20 cellular contexts compared by ENCODE assay signal in genomic region chr1:212738330-212738729, GRCh38. TPM values are rescaled to one million over a fixed set of nuclear protein-coding genes. Genes with fewer than 3 reads are reported as not detected.
A peak's percentile ranks its signal among the peaks of the same experiment; 100 is the strongest.
DNase-seq lines count a peak whose midpoint lies in the region; ATAC-seq and TF ChIP-seq lines count a peak whose summit lies in the region.
"Had no signal": no experiment of that assay in that cellular context is flagged by ENCODE, and none has a peak within 500 bp of the region (broad histone marks: within the 10 kb centered on the region; RNA-seq: fewer than 3 reads in every experiment).

No MANE protein-coding gene starts in this region.

- no peaks in the 10 kb centered on the region for H3K9me2 ChIP-seq in MM.1S (replicated peaks; ENCODE audit: insufficient read depth, low read length)

- no peaks in the 10 kb centered on the region for H3K27me3 ChIP-seq in MM.1S (replicated peaks; ENCODE audit: insufficient read depth, low read length)
- H3K27me3 ChIP-seq: cardiac muscle cell had no signal

- H3K4me3 ChIP-seq in choroid plexus epithelial cell (ENCODE audit: low read depth, low read length) (no peak overlapping the region), MM.1S (ENCODE audit: low read length) (no peak overlapping the region)
- H3K4me3 ChIP-seq: cardiac muscle cell had no signal

- H3K4me2 ChIP-seq in MM.1S (ENCODE audit: low read depth, low read length): no peak overlapping the region

- no peaks in the 10 kb centered on the region for H3K9me3 ChIP-seq in MM.1S (replicated peaks; ENCODE audit: insufficient read depth, low read length)

- H3F3A ChIP-seq in MM.1S (ENCODE audit: insufficient read depth, low read length): no peaks in the 10 kb centered on the region

- H2AFZ ChIP-seq in MM.1S (ENCODE audit: low read length): no peak overlapping the region

- H3K27ac ChIP-seq in MM.1S (ENCODE audit: low read length): no peak overlapping the region
- H3K27ac ChIP-seq: C4-2B, cardiac muscle cell had no signal

- TF ChIP-seq CTCF in activated CD8-positive, alpha-beta T cell treated with anti-CD3 and anti-CD28 coated beads for 36 hours (IDR thresholded peaks at IDR 0.05): no peak
- no peak for TF ChIP-seq CTCF in choroid plexus epithelial cell (conservative IDR thresholded peaks at IDR 0.05; ENCODE audit: low read depth, low read length)
- no peak for TF ChIP-seq CTCF in MM.1S (IDR thresholded peaks at IDR 0.05; ENCODE audit: low read length)

- no peaks in the 10 kb centered on the region for H3K36me3 ChIP-seq in MM.1S (replicated peaks; ENCODE audit: insufficient read depth, low read length)
- H3K36me3 ChIP-seq: cardiac muscle cell had no signal

- H3K27ac Mint-ChIP-seq in activated CD8-positive, alpha-beta memory T cell treated with anti-CD3 and anti-CD28 coated beads, Interleukin-2, amount 10 ng/mL, durations not matched to agents 7 days and 5 days: peak overlapping the region; percentile 97
- peak overlapping the region; percentile 76 for H3K27ac Mint-ChIP-seq in activated CD8-positive, alpha-beta T cell treated with anti-CD3 and anti-CD28 coated beads for 36 hours
- H3K27ac Mint-ChIP-seq in stimulated activated naive B cell treated with anti-CD40 and anti-IgM and Interleukin-4, amounts not matched to agents 10 μg/mL and 1 μg/mL and 100 μg/mL, for 72 hours: peak overlapping the region; percentile 77
- H3K27ac Mint-ChIP-seq: activated B cell treated with CpG ODN at 0.5 μM for 24 hours had no signal

- peak; percentile 83 for ATAC-seq in activated CD8-positive, alpha-beta memory T cell treated with anti-CD3 and anti-CD28 coated beads, Interleukin-2, amount 10 ng/mL, durations not matched to agents 7 days and 5 days
- peak; percentile 69 for ATAC-seq in activated CD8-positive, alpha-beta T cell treated with anti-CD3 and anti-CD28 coated beads for 36 hours
- ATAC-seq in stimulated activated naive B cell treated with anti-CD40 and anti-IgM and Interleukin-4, amounts not matched to agents 10 μg/mL and 1 μg/mL and 100 μg/mL, for 72 hours (replicated peaks): no peak
- no peak for ATAC-seq in GM21526 (IDR thresholded peaks at IDR 0.05; ENCODE audit: low FRiP score, unreplicated experiment)
- no peak for ATAC-seq in GM21576 (IDR thresholded peaks at IDR 0.05; ENCODE audit: unreplicated experiment)
- ATAC-seq: left lobe of liver had no signal

- POLR2A ChIA-PET in activated CD8-positive, alpha-beta T cell treated with anti-CD3 and anti-CD28 coated beads for 36 hours (lab: Charles Lee): interaction anchor here (1.5 kb wide), 1 partner anchor 37 kb away, joined by 4 read pairs; no protein-coding TSS in a partner anchor

- H3K9me3 Mint-ChIP-seq in activated CD8-positive, alpha-beta memory T cell treated with anti-CD3 and anti-CD28 coated beads, Interleukin-2, amount 10 ng/mL, durations not matched to agents 7 days and 5 days (ENCODE audit: low read depth): peaks cover 2% of the 10 kb centered on the region
- H3K9me3 Mint-ChIP-seq in activated CD8-positive, alpha-beta T cell treated with anti-CD3 and anti-CD28 coated beads for 36 hours: peaks cover 9% of the 10 kb centered on the region
- H3K9me3 Mint-ChIP-seq in stimulated activated naive B cell treated with anti-CD40 and anti-IgM and Interleukin-4, amounts not matched to agents 10 μg/mL and 1 μg/mL and 100 μg/mL, for 72 hours: peaks cover 0 to 1% of the 10 kb centered on the region in 2 donors
- H3K9me3 Mint-ChIP-seq: activated B cell treated with CpG ODN at 0.5 μM for 24 hours had no signal

- H3K27me3 Mint-ChIP-seq in activated CD8-positive, alpha-beta memory T cell treated with anti-CD3 and anti-CD28 coated beads, Interleukin-2, amount 10 ng/mL, durations not matched to agents 7 days and 5 days: no peaks in the 10 kb centered on the region
- H3K27me3 Mint-ChIP-seq in activated CD8-positive, alpha-beta T cell treated with anti-CD3 and anti-CD28 coated beads for 36 hours: no peaks in the 10 kb centered on the region
- H3K27me3 Mint-ChIP-seq in stimulated activated naive B cell treated with anti-CD40 and anti-IgM and Interleukin-4, amounts not matched to agents 10 μg/mL and 1 μg/mL and 100 μg/mL, for 72 hours: no peaks in the 10 kb centered on the region
- H3K27me3 Mint-ChIP-seq: activated B cell treated with CpG ODN at 0.5 μM for 24 hours had no signal

- peaks cover 47% of the 10 kb centered on the region for H3K36me3 Mint-ChIP-seq in activated CD8-positive, alpha-beta memory T cell treated with anti-CD3 and anti-CD28 coated beads, Interleukin-2, amount 10 ng/mL, durations not matched to agents 7 days and 5 days
- H3K36me3 Mint-ChIP-seq in activated CD8-positive, alpha-beta T cell treated with anti-CD3 and anti-CD28 coated beads for 36 hours (ENCODE audit: low read depth): peaks cover 22% of the 10 kb centered on the region
- peaks cover 23 to 29% of the 10 kb centered on the region in 2 donors for H3K36me3 Mint-ChIP-seq in stimulated activated naive B cell treated with anti-CD40 and anti-IgM and Interleukin-4, amounts not matched to agents 10 μg/mL and 1 μg/mL and 100 μg/mL, for 72 hours

- H3K4me1 ChIP-seq in MM.1S (ENCODE audit: low read length): no peaks in the 10 kb centered on the region

- H3K4me1 Mint-ChIP-seq in activated CD8-positive, alpha-beta memory T cell treated with anti-CD3 and anti-CD28 coated beads, Interleukin-2, amount 10 ng/mL, durations not matched to agents 7 days and 5 days: peaks cover 42% of the 10 kb centered on the region
- H3K4me1 Mint-ChIP-seq in activated CD8-positive, alpha-beta T cell treated with anti-CD3 and anti-CD28 coated beads for 36 hours (ENCODE audit: low read depth): peaks cover 25% of the 10 kb centered on the region
- H3K4me1 Mint-ChIP-seq in stimulated activated naive B cell treated with anti-CD40 and anti-IgM and Interleukin-4, amounts not matched to agents 10 μg/mL and 1 μg/mL and 100 μg/mL, for 72 hours: peaks cover 4% of the 10 kb centered on the region in 2 donors
- H3K4me1 Mint-ChIP-seq: activated B cell treated with CpG ODN at 0.5 μM for 24 hours had no signal

- CTCF ChIA-PET in activated CD8-positive, alpha-beta memory T cell treated with anti-CD3 and anti-CD28 coated beads, Interleukin-2, amount 10 ng/mL, durations not matched to agents 7 days and 5 days (lab: Charles Lee): interaction anchor here (1.1 to 6.4 kb wide), 7 partner anchors 9 to 284 kb away, joined by 3 to 60 read pairs (median 8); partner anchors contain the start of gene BATF3
- CTCF ChIA-PET in activated CD8-positive, alpha-beta T cell treated with anti-CD3 and anti-CD28 coated beads for 36 hours (lab: Charles Lee): interaction anchor here (1.5 to 5.9 kb wide), 4 partner anchors 12 to 262 kb away, joined by 3 to 48 read pairs (median 10); no protein-coding TSS in a partner anchor

- 0 out of 2 replicates have a peak, but pooled peaks cover 3% of the 10 kb centered on the region for H3K79me2 ChIP-seq in MM.1S (ENCODE audit: low read length)

- H3K9ac ChIP-seq in MM.1S (ENCODE audit: low read length): no peak overlapping the region

- no peak for DNase-seq in activated CD8-positive, alpha-beta memory T cell treated with anti-CD3 and anti-CD28 coated beads, Interleukin-2, amount 10 ng/mL, durations not matched to agents 7 days and 5 days
- DNase-seq in activated CD8-positive, alpha-beta memory T cell treated with anti-CD3 and anti-CD28 coated beads, Interleukin-2, amount 50 U/mL, for 4 hours: no peak
- DNase-seq in activated CD8-positive, alpha-beta T cell treated with anti-CD3 and anti-CD28 coated beads for 36 hours: no peak
- peak; percentile 63 for DNase-seq in choroid plexus epithelial cell (ENCODE audit: low read depth)
- no peak for DNase-seq in stimulated activated naive B cell treated with anti-CD40 and anti-IgM and Interleukin-4, amounts not matched to agents 10 μg/mL and 1 μg/mL and 100 μg/mL, for 72 hours
- no peak for DNase-seq in MM.1S
- DNase-seq: activated B cell treated with CpG ODN at 0.5 μM for 24 hours; DMS153; H7; NCI-H1436; NCI-H748 treated with DMSO at 0.1 percent for 48 hours; SHP77 treated with DMSO at 0.1 percent for 48 hours; small intestine; stimulated activated CD4-positive, alpha-beta T cell treated with anti-CD3 and anti-CD28 coated beads, Interleukin-4, amount 100 ng/mL, for 4 hours had no signal

- intact Hi-C loops in activated CD8-positive, alpha-beta T cell treated with anti-CD3 and anti-CD28 coated beads for 36 hours (cut with micrococcal nuclease): no loop called here

- no peaks in the 10 kb centered on the region for H4K20me1 ChIP-seq in MM.1S (ENCODE audit: insufficient read depth, low read length)

- peak overlapping the region; percentile 56 for H3K4me3 Mint-ChIP-seq in activated CD8-positive, alpha-beta memory T cell treated with anti-CD3 and anti-CD28 coated beads, Interleukin-2, amount 10 ng/mL, durations not matched to agents 7 days and 5 days
- H3K4me3 Mint-ChIP-seq in activated CD8-positive, alpha-beta T cell treated with anti-CD3 and anti-CD28 coated beads for 36 hours: no peak overlapping the region
- no peak overlapping the region for H3K4me3 Mint-ChIP-seq in stimulated activated naive B cell treated with anti-CD40 and anti-IgM and Interleukin-4, amounts not matched to agents 10 μg/mL and 1 μg/mL and 100 μg/mL, for 72 hours
- H3K4me3 Mint-ChIP-seq: activated B cell treated with CpG ODN at 0.5 μM for 24 hours had no signal

RNA-seq across cellular contexts. Expression of gene BATF3, which starts 38.7 kb away (rescaled TPM):
- 100 to 1,000 TPM; 109 to 130 TPM for total RNA-seq in activated CD8-positive, alpha-beta memory T cell treated with anti-CD3 and anti-CD28 coated beads, Interleukin-2, amount 10 ng/mL, durations not matched to agents 7 days and 5 days
- total RNA-seq in activated CD8-positive, alpha-beta T cell treated with anti-CD3 and anti-CD28 coated beads for 36 hours: 10 to 100 TPM; 52.6 to 61.3 TPM
- total RNA-seq: epithelial cell of proximal tubule had no signal

RNA-seq across cellular contexts. Expression of gene NSL1, which starts 53.2 kb away (rescaled TPM):
- total RNA-seq in activated CD8-positive, alpha-beta memory T cell treated with anti-CD3 and anti-CD28 coated beads, Interleukin-2, amount 10 ng/mL, durations not matched to agents 7 days and 5 days: 10 to 100 TPM; 39.7 to 48.5 TPM
- total RNA-seq in activated CD8-positive, alpha-beta T cell treated with anti-CD3 and anti-CD28 coated beads for 36 hours: 10 to 100 TPM; 29.6 to 34.9 TPM

RNA-seq across cellular contexts. Expression of gene TATDN3, which starts 53.4 kb away (rescaled TPM):
- 10 to 100 TPM; 13.7 to 22.1 TPM for total RNA-seq in activated CD8-positive, alpha-beta memory T cell treated with anti-CD3 and anti-CD28 coated beads, Interleukin-2, amount 10 ng/mL, durations not matched to agents 7 days and 5 days
- total RNA-seq in activated CD8-positive, alpha-beta T cell treated with anti-CD3 and anti-CD28 coated beads for 36 hours: 10 to 100 TPM; 17.4 to 24.2 TPM

Comparison
In these comparisons a context has a peak if more than half of its experiments do, and no peak if none do; other contexts are left out.
1. ATAC-seq: peak in activated CD8-positive, alpha-beta memory T cell treated with anti-CD3 and anti-CD28 coated beads, Interleukin-2, amount 10 ng/mL, durations not matched to agents 7 days and 5 days (single experiment) and activated CD8-positive, alpha-beta T cell treated with anti-CD3 and anti-CD28 coated beads for 36 hours (single experiment); none in stimulated activated naive B cell treated with anti-CD40 and anti-IgM and Interleukin-4, amounts not matched to agents 10 μg/mL and 1 μg/mL and 100 μg/mL, for 72 hours (0 of 2), GM21526 (single experiment) and GM21576 (single experiment).
2. Peak in every context shown above with its lines, with median percentiles within 50 percentile points of each other: H3K27ac Mint-ChIP-seq.